14 cellular contexts compared by ENCODE assay signal in the genomic region with DNA sequence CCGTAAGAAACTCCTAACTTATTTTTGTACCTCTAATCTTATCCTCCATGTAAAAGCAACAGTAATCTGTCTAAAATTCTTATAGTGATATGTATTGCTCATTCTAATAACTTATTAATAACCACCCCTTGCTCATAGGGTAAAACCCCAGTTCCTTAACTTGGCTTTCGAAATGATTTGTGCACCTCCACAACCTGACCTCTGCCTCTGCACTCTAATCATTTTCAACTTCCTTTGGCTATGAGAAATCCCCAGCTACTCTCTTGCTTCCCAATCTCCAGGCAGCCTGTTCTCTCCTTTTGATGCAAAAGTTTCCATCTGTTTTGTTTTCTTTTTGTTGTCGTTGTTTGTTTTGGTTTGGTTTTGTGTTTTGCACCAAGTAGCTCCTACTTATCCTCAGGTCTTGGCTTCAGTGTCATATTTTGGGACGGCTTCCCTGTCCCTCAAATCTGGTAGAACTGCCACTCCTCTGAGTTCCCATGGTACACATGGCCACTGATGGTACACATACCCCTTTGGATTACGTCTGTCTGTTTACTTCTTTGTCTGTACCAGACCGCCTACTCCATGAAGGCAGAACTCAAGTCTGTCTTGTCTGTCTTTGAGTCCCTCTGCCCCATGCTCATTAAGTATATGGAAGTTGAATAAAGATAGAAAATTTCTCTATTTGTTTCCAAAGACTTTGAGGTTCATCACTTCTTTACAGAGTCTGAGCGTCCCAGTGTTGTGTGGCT.
A peak's percentile ranks its signal among the peaks of the same experiment; 100 is the strongest.
DNase-seq lines count a peak whose midpoint lies in the region; ATAC-seq and TF ChIP-seq lines count a peak whose summit lies in the region.
"Had no signal": no experiment of that assay in that cellular context is flagged by ENCODE, and none has a peak within 500 bp of the region (broad histone marks: within the 10 kb centered on the region; RNA-seq: fewer than 3 reads in every experiment).

No MANE protein-coding gene starts in this region.

- no peak for TF ChIP-seq POLR2A in gastrocnemius medialis (IDR thresholded peaks at IDR 0.05)

- H3K27ac ChIP-seq in gastrocnemius medialis (no peak overlapping the region), RWPE1 (no peak overlapping the region)
- H3K27ac ChIP-seq: BLaER1 treated with 17β-estradiol and CSF1 and Interleukin-3, amounts not matched to agents 10 nM and 100 nM had no signal

- H3K9me3 Mint-ChIP-seq in mesothelial cell of epicardium = peaks cover 11% of the 10 kb centered on the region
- H3K9me3 Mint-ChIP-seq: central memory CD8-positive, alpha-beta T cell had no signal

- no peaks in the 10 kb centered on the region for H3K27me3 ChIP-seq in GM06990 (replicated peaks; ENCODE audit: control insufficient read depth, insufficient read depth, low read length)
- H3K27me3 ChIP-seq in gastrocnemius medialis = no peaks in the 10 kb centered on the region
- H3K27me3 ChIP-seq: BLaER1 treated with 17β-estradiol and CSF1 and Interleukin-3, amounts not matched to agents 10 nM and 100 nM had no signal

- no peak overlapping the region for H3K4me3 Mint-ChIP-seq in mesothelial cell of epicardium
- H3K4me3 Mint-ChIP-seq: central memory CD8-positive, alpha-beta T cell; naive thymus-derived CD4-positive, alpha-beta T cell had no signal

- no peaks in the 10 kb centered on the region for H3K27me3 Mint-ChIP-seq in mesothelial cell of epicardium (ENCODE audit: low read depth)
- H3K27me3 Mint-ChIP-seq: naive thymus-derived CD4-positive, alpha-beta T cell had no signal

- H3K36me3 ChIP-seq in GM06990 (ENCODE audit: control insufficient read depth, insufficient read depth, low read length) (no peaks in the 10 kb centered on the region), gastrocnemius medialis (no peaks in the 10 kb centered on the region)
- H3K36me3 ChIP-seq: BLaER1 treated with 17β-estradiol and CSF1 and Interleukin-3, amounts not matched to agents 10 nM and 100 nM had no signal

- in situ Hi-C loops in gastrocnemius medialis (cut with MboI; ENCODE audit: low sequenced_read_pairs in 4 of 4) = loop anchor here in 1 of 4 donors (25.0 kb wide), 1 partner anchor 186 kb away; no protein-coding TSS in a partner anchor

- ATAC-seq in GM19025 (IDR thresholded peaks at IDR 0.05; ENCODE audit: low read depth, unreplicated experiment) = peak; percentile 94
- ATAC-seq in HG02642 (IDR thresholded peaks at IDR 0.05; ENCODE audit: poor library complexity, unreplicated experiment) = peak; percentile 94
- peak; percentile 91 for ATAC-seq in HG03521 (IDR thresholded peaks at IDR 0.05; ENCODE audit: unreplicated experiment)
- no peak for ATAC-seq in gastrocnemius medialis
- ATAC-seq: naive thymus-derived CD4-positive, alpha-beta T cell; Panc1 had no signal

- no peaks in the 10 kb centered on the region for H3K36me3 Mint-ChIP-seq in mesothelial cell of epicardium

- H3K4me3 ChIP-seq in GM06990 (replicated peaks; ENCODE audit: low read depth, low read length) = no peak overlapping the region
- no peak overlapping the region for H3K4me3 ChIP-seq in gastrocnemius medialis
- H3K4me3 ChIP-seq: BLaER1 treated with 17β-estradiol and CSF1 and Interleukin-3, amounts not matched to agents 10 nM and 100 nM had no signal

- POLR2A ChIA-PET in RWPE1 (lab: Yijun Ruan, JAX; ENCODE audit: low non-redundant PET) = no interaction called here

- no peak for TF ChIP-seq CTCF in GM06990 (IDR thresholded peaks at IDR 0.05; ENCODE audit: insufficient read depth, low read length, poor library complexity, severe bottlenecking)
- no peak for TF ChIP-seq CTCF in gastrocnemius medialis (IDR thresholded peaks at IDR 0.05 in 4 of 5, conservative IDR thresholded peaks at IDR 0.05 in 1 of 5)
- no peak for TF ChIP-seq CTCF in mesothelial cell of epicardium (IDR thresholded peaks at IDR 0.05; ENCODE audit: unreplicated experiment)
- no peak for TF ChIP-seq CTCF in RWPE1 (conservative IDR thresholded peaks at IDR 0.05; ENCODE audit: low read depth)

- H3K27ac Mint-ChIP-seq in mesothelial cell of epicardium = no peak overlapping the region

- no peaks in the 10 kb centered on the region for H3K9me3 ChIP-seq in gastrocnemius medialis

- DNase-seq in GM06990 (ENCODE audit: extremely low read depth, insufficient read length) (peak; percentile 37), gastrocnemius medialis (no peak), AG08396 (ENCODE audit: low spot score) (no peak), mesothelial cell of epicardium (ENCODE audit: low spot score in 2 of 2, unreplicated experiment in 2 of 2) (no peak), RWPE1 (ENCODE audit: low spot score) (no peak)
- DNase-seq: activated CD4-positive, alpha-beta T cell treated with anti-CD3 and anti-CD28 coated beads, Interleukin-2, amount 50 U/mL, for 4 hours; MM.1S; naive thymus-derived CD4-positive, alpha-beta T cell had no signal

- H3K4me1 Mint-ChIP-seq in mesothelial cell of epicardium = peaks cover 14% of the 10 kb centered on the region

- H3K4me1 ChIP-seq in gastrocnemius medialis = peaks cover 10 to 24% of the 10 kb centered on the region in 2 donors

- CTCF ChIA-PET in RWPE1 (lab: Yijun Ruan, JAX) = no interaction called here

- intact Hi-C loops in gastrocnemius medialis (cut with DNase I; ENCODE audit: low total_unique reads) = no loop called here

Comparison
In these comparisons a context has a peak if more than half of its experiments do, and no peak if none do; other contexts are left out.
1. ATAC-seq: peak in GM19025 (single experiment), HG02642 (single experiment) and HG03521 (single experiment); none in gastrocnemius medialis (0 of 2).